ENCODE assay signal across 8 cellular contexts in genomic region chr10:131981429-131982184, GRCh38. TPM values are rescaled to one million over a fixed set of nuclear protein-coding genes. Genes with fewer than 3 reads are reported as not detected.
DNase-seq lines count a peak whose midpoint lies in the region; ATAC-seq and TF ChIP-seq lines count a peak whose summit lies in the region.

BNIP3 (minus strand) TSS chr10:131981923; CDS start chr10:131981806, 117 bp downstream.

- H3K4me1 ChIP-seq in Caco-2 (no peaks in the 10 kb centered on the region), muscle layer of duodenum (ENCODE audit: control insufficient read depth in 1 of 2, insufficient read depth in 2 of 2, low read length in 2 of 2) (peaks cover 0 to 21% of the 10 kb centered on the region in 2 donors)

- intact Hi-C loops in Caco-2 (cut with micrococcal nuclease; ENCODE audit: unreplicated experiment) = loop anchor here (1.0 to 10.0 kb wide), 2 partner anchors 42 to 163 kb away; no protein-coding TSS in a partner anchor

- H3K4me3 ChIP-seq in Caco-2 (ENCODE audit: low read depth, low read length) (peak within 1 kb of the TSS; percentile 78), muscle layer of duodenum (ENCODE audit: low read depth in 1 of 2, low read length in 2 of 2) (peak within 1 kb of the TSS; percentile 84 to 91)

- no peaks in the 10 kb centered on the region for H3K4me1 Mint-ChIP-seq in Caco-2 (ENCODE audit: low read depth, unreplicated experiment)

- peak within 1 kb of the TSS; percentile 75 for H3K4me3 Mint-ChIP-seq in Caco-2 (ENCODE audit: unreplicated experiment)

- peak; percentile 81 for ATAC-seq in GM19468 (IDR thresholded peaks at IDR 0.05; ENCODE audit: extremely low read depth, unreplicated experiment)
- ATAC-seq in esophagus mucosa = peak; percentile 95

- H3K9me3 ChIP-seq in Caco-2 = no peaks in the 10 kb centered on the region
- no peaks in the 10 kb centered on the region for H3K9me3 ChIP-seq in muscle layer of duodenum (ENCODE audit: control insufficient read depth in 1 of 2, low read length in 2 of 2)

- H3K27me3 Mint-ChIP-seq in Caco-2 (ENCODE audit: insufficient read depth, unreplicated experiment) = no peaks in the 10 kb centered on the region

- DNase-seq in Caco-2 (peak; percentile 90 to 94), HS-27A (ENCODE audit: low read depth) (peak; percentile 48), OCI-M2 (lab: John Stamatoyannopoulos, UW; ENCODE audit: unreplicated experiment) (peak; percentile 22)
- DNase-seq in activated T-cell treated with anti-CD3 and anti-CD28 coated beads, Interleukin-2, amount 50 U/mL, for 48 hours = peak; percentile 95 to 96
- DNase-seq in stimulated activated CD8-positive, alpha-beta memory T cell treated with anti-CD3 and anti-CD28 coated beads, Interleukin-7, amount 100 ng/mL, for 24 hours (ENCODE audit: low read depth) = peak; percentile 89

- H3K27ac Mint-ChIP-seq in Caco-2 (ENCODE audit: unreplicated experiment) = no peak within 1 kb of the TSS

- no peaks in the 10 kb centered on the region for H3K9me3 Mint-ChIP-seq in Caco-2 (ENCODE audit: unreplicated experiment)

- CTCF ChIA-PET in Caco-2 (lab: Charles Lee) = interaction anchor here (1.7 kb wide), 1 partner anchor 41 kb away, joined by 16 read pairs; no protein-coding TSS in a partner anchor

- peaks cover 18% of the 10 kb centered on the region for H3K36me3 Mint-ChIP-seq in Caco-2 (ENCODE audit: insufficient read depth, unreplicated experiment)

- H3K36me3 ChIP-seq in Caco-2 (ENCODE audit: control insufficient read depth, insufficient read depth, low read length) = no peaks in the 10 kb centered on the region
- H3K36me3 ChIP-seq in muscle layer of duodenum (ENCODE audit: control insufficient read depth in 1 of 2, insufficient read depth in 2 of 2, low read length in 2 of 2) = no peaks in the 10 kb centered on the region

- POLR2A ChIA-PET in Caco-2 (lab: Charles Lee) = no interaction called here

- H3K27me3 ChIP-seq in Caco-2 (replicated peaks; ENCODE audit: control insufficient read depth, insufficient read depth, low read length) (no peaks in the 10 kb centered on the region), muscle layer of duodenum (ENCODE audit: low read depth, low read length) (no peaks in the 10 kb centered on the region)

- BruUV-seq in Caco-2 (replicated peaks; lab: Mats Ljungman, UMichigan) = no TSS peak

- H3K27ac ChIP-seq in muscle layer of duodenum (ENCODE audit: low read length) = no peak within 1 kb of the TSS

- no peak for TF ChIP-seq CTCF in Caco-2 (IDR thresholded peaks at IDR 0.05; ENCODE audit: insufficient read depth in 1 of 2, low read depth in 1 of 2, low read length in 1 of 2, severe bottlenecking in 1 of 2, unreplicated experiment in 1 of 2)

RNA-seq across cellular contexts. Expression of gene BNIP3, which starts in this region (rescaled TPM):
- total RNA-seq in Caco-2 (2022) (16.5 and 18.4 TPM in 2 replicates), esophagus mucosa (30.0 TPM)

Comparison
In these comparisons a context has a peak if more than half of its experiments do, and no peak if none do; other contexts are left out.
1. DNase-seq: peak in every context shown above with its lines; median percentile 96 in activated T-cell treated with anti-CD3 and anti-CD28 coated beads, Interleukin-2, amount 50 U/mL, for 48 hours; 92 in Caco-2; 89 in stimulated activated CD8-positive, alpha-beta memory T cell treated with anti-CD3 and anti-CD28 coated beads, Interleukin-7, amount 100 ng/mL, for 24 hours; 48 in HS-27A; 22 in OCI-M2.